ENCODE assay signal across 19 cellular contexts in genomic region chr9:25648116-25648515, GRCh38. TPM values are rescaled to one million over a fixed set of nuclear protein-coding genes. Genes with fewer than 3 reads are reported as not detected.
"Had no signal": no experiment of that assay in that cellular context is flagged by ENCODE, and none has a peak within 500 bp of the region (broad histone marks: within the 10 kb centered on the region; RNA-seq: fewer than 3 reads in every experiment).

No MANE protein-coding gene starts in this region.

- H3K4me1 Mint-ChIP-seq: natural killer cell; neural crest cell; stimulated activated naive B cell treated with anti-CD40 and anti-IgM and Interleukin-4, amounts not matched to agents 10 μg/mL and 1 μg/mL and 100 μg/mL, for 72 hours had no signal

- DNase-seq: erythroblast; heart left ventricle; hippocampal formation; left colon; natural killer cell; posterior cingulate gyrus; stimulated activated CD4-positive, alpha-beta T cell treated with anti-CD3 and anti-CD28 coated beads, Interleukin-2, amount 100 ng/mL, for 24 hours; stimulated activated CD4-positive, alpha-beta T cell treated with anti-CD3 and anti-CD28 coated beads, Interleukin-4, amount 100 ng/mL, for 4 hours; stimulated activated naive B cell treated with anti-CD40 and anti-IgM and Interleukin-4, amounts not matched to agents 10 μg/mL and 1 μg/mL and 100 μg/mL, for 72 hours; stomach; substantia nigra; transverse colon had no signal

- H3K4me1 ChIP-seq: heart left ventricle, stomach, transverse colon had no signal

- H3K27me3 Mint-ChIP-seq: dendritic cell treated with granulocyte-macrophage colony-stimulating factor and Interleukin-4, amounts not matched to agents 40 ng/mL and 50 ng/mL, for 4 days; stimulated activated naive B cell treated with anti-CD40 and anti-IgM and Interleukin-4, amounts not matched to agents 10 μg/mL and 1 μg/mL and 100 μg/mL, for 72 hours had no signal

- H3K4me3 Mint-ChIP-seq: dendritic cell treated with granulocyte-macrophage colony-stimulating factor and Interleukin-4, amounts not matched to agents 40 ng/mL and 50 ng/mL, for 4 days; natural killer cell; neural crest cell; stimulated activated naive B cell treated with anti-CD40 and anti-IgM and Interleukin-4, amounts not matched to agents 10 μg/mL and 1 μg/mL and 100 μg/mL, for 72 hours had no signal

- H3K36me3 ChIP-seq: heart left ventricle, stomach, thoracic aorta, transverse colon had no signal

- H3K27me3 ChIP-seq: heart left ventricle, stomach, transverse colon had no signal

- H3K27ac ChIP-seq: heart left ventricle, stomach, thoracic aorta, transverse colon had no signal

- ATAC-seq: heart left ventricle; left colon; natural killer cell; sciatic nerve; stimulated activated naive B cell treated with anti-CD40 and anti-IgM and Interleukin-4, amounts not matched to agents 10 μg/mL and 1 μg/mL and 100 μg/mL, for 72 hours had no signal

- FAIRE-seq: colon, frontal cortex had no signal

- H3K27ac Mint-ChIP-seq: dendritic cell treated with granulocyte-macrophage colony-stimulating factor and Interleukin-4, amounts not matched to agents 40 ng/mL and 50 ng/mL, for 4 days; natural killer cell; stimulated activated naive B cell treated with anti-CD40 and anti-IgM and Interleukin-4, amounts not matched to agents 10 μg/mL and 1 μg/mL and 100 μg/mL, for 72 hours had no signal

- H3K36me3 Mint-ChIP-seq: stimulated activated naive B cell treated with anti-CD40 and anti-IgM and Interleukin-4, amounts not matched to agents 10 μg/mL and 1 μg/mL and 100 μg/mL, for 72 hours had no signal

- H3K9me3 ChIP-seq: heart left ventricle, stomach, thoracic aorta, transverse colon had no signal

- H3K4me3 ChIP-seq: heart left ventricle, stomach, thoracic aorta, transverse colon had no signal

- H3K9me3 Mint-ChIP-seq: dendritic cell treated with granulocyte-macrophage colony-stimulating factor and Interleukin-4, amounts not matched to agents 40 ng/mL and 50 ng/mL, for 4 days; neural crest cell had no signal

RNA-seq across cellular contexts. Expression of gene TUSC1, which starts 30.1 kb away (rescaled TPM):
- total RNA-seq: neural crest cell, osteocyte had no signal
